In the genomic region with DNA sequence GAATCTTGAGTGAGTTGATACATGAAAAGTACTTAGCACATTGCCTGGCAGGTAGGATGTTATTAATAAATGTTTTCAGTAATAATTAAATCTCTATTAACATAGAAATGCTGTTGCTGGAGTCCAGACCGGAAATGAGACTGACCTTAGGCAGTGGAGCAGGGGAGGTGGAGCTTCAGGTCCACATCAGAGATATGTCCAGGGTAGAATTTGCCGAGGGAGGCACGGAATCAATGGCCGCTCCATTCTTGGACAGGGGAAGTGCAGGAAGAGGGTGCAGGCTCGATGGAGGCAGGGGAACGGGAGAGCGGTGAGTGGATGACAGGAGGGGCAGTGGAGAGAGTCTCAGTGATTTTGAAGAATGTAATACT, we compare ENCODE assay signal across 1 cellular context.
TF ChIP-seq lines count a peak whose summit lies in the region.

No MANE protein-coding gene starts in this region.

TF ChIP-seq in SK-N-SH treated with all-trans-retinoic acid at 6 μM for 48 hours, 23 proteins besides CTCF, POLR2A, EP300 and RAD21 (continued from another document):
- TF ChIP-seq, protein P1, sequence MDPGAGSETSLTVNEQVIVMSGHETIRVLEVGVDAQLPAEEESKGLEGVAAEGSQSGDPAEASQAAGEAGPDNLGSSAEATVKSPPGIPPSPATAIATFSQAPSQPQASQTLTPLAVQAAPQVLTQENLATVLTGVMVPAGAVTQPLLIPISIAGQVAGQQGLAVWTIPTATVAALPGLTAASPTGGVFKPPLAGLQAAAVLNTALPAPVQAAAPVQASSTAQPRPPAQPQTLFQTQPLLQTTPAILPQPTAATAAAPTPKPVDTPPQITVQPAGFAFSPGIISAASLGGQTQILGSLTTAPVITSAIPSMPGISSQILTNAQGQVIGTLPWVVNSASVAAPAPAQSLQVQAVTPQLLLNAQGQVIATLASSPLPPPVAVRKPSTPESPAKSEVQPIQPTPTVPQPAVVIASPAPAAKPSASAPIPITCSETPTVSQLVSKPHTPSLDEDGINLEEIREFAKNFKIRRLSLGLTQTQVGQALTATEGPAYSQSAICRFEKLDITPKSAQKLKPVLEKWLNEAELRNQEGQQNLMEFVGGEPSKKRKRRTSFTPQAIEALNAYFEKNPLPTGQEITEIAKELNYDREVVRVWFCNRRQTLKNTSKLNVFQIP (CRISPR knock-in tag; IDR thresholded peaks at IDR 0.05; ENCODE audit: borderline replicate concordance, low read depth), result no peak
- TF ChIP-seq RARB (CRISPR knock-in tag; IDR thresholded peaks at IDR 0.05), result no peak
- no peak for TF ChIP-seq ZFP3 (CRISPR knock-in tag; IDR thresholded peaks at IDR 0.05)
- TF ChIP-seq SNAI2 (CRISPR knock-in tag; IDR thresholded peaks at IDR 0.05), result no peak
- TF ChIP-seq ZNF70 (CRISPR knock-in tag; IDR thresholded peaks at IDR 0.05), result no peak
